ENCODE assay signal across 28 cellular contexts in genomic region chr12:94851396-94852025, GRCh38.
DNase-seq lines count a peak whose midpoint lies in the region; ATAC-seq, FAIRE-seq and TF ChIP-seq lines count a peak whose summit lies in the region.
"Had no signal": no experiment of that assay in that cellular context is flagged by ENCODE, and none has a peak within 500 bp of the region (broad histone marks: within the 10 kb centered on the region; RNA-seq: fewer than 3 reads in every experiment).

No MANE protein-coding gene starts in this region.

- peaks cover 57% of the 10 kb centered on the region for H3K79me2 ChIP-seq in OCI-LY3 (ENCODE audit: low read length)

- H3K27me3 ChIP-seq in OCI-LY3 (ENCODE audit: low read depth, low read length) = no peaks in the 10 kb centered on the region
- H3K27me3 ChIP-seq in endodermal cell (ENCODE audit: control insufficient read depth, insufficient read depth, low read length, poor library complexity, severe bottlenecking) = no peaks in the 10 kb centered on the region

- peaks cover 13% of the 10 kb centered on the region for H3K36me3 ChIP-seq in OCI-LY3 (replicated peaks; ENCODE audit: low read depth, low read length)
- H3K36me3 ChIP-seq in endodermal cell (ENCODE audit: control insufficient read depth, insufficient read depth, low read length) = no peaks in the 10 kb centered on the region
- H3K36me3 ChIP-seq: HAP-1, MG63 had no signal

- H3K27me3 Mint-ChIP-seq in stimulated activated naive B cell treated with anti-CD40 and anti-IgM and Interleukin-4, amounts not matched to agents 10 μg/mL and 1 μg/mL and 100 μg/mL, for 72 hours = peaks cover 12 to 13% of the 10 kb centered on the region in 2 donors
- H3K27me3 Mint-ChIP-seq in endodermal cell (ENCODE audit: insufficient read depth) = no peaks in the 10 kb centered on the region

- no peak for TF ChIP-seq CTCF in OCI-LY3 (IDR thresholded peaks at IDR 0.05; ENCODE audit: low read depth, low read length)
- TF ChIP-seq CTCF in RWPE1 (conservative IDR thresholded peaks at IDR 0.05; ENCODE audit: low read depth) = no peak
- no peak for TF ChIP-seq CTCF in endodermal cell (conservative IDR thresholded peaks at IDR 0.05)

- H3K9me3 ChIP-seq in OCI-LY3 (ENCODE audit: insufficient read depth, low read length) = no peaks in the 10 kb centered on the region
- H3K9me3 ChIP-seq in endodermal cell (ENCODE audit: control insufficient read depth, low read length) = no peaks in the 10 kb centered on the region
- H3K9me3 ChIP-seq: HAP-1, MG63 had no signal

- peaks cover 0 to 5% of the 10 kb centered on the region in 2 donors for H3K9me3 Mint-ChIP-seq in stimulated activated naive B cell treated with anti-CD40 and anti-IgM and Interleukin-4, amounts not matched to agents 10 μg/mL and 1 μg/mL and 100 μg/mL, for 72 hours
- H3K9me3 Mint-ChIP-seq in endodermal cell = no peaks in the 10 kb centered on the region

- no peak overlapping the region for H3K9ac ChIP-seq in OCI-LY3 (ENCODE audit: low read length)
- no peak overlapping the region for H3K9ac ChIP-seq in endodermal cell (ENCODE audit: extremely low read depth, low read length, poor library complexity, severe bottlenecking)
- H3K9ac ChIP-seq: GM23248 had no signal

- H3K27ac ChIP-seq in OCI-LY3 (ENCODE audit: low read length) (no peak overlapping the region), RWPE1 (no peak overlapping the region), endodermal cell (ENCODE audit: low read depth, low read length) (no peak overlapping the region)
- H3K27ac ChIP-seq: GM23248 had no signal

- H3K4me3 Mint-ChIP-seq in stimulated activated naive B cell treated with anti-CD40 and anti-IgM and Interleukin-4, amounts not matched to agents 10 μg/mL and 1 μg/mL and 100 μg/mL, for 72 hours = no peak overlapping the region
- H3K4me3 Mint-ChIP-seq in endodermal cell = no peak overlapping the region
- H3K4me3 Mint-ChIP-seq: CD4-positive, alpha-beta memory T cell had no signal

- FAIRE-seq in GM12892 (lab: Jason Lieb, UNC) = peak; percentile 46
- FAIRE-seq: A204.1, RCC 7860 had no signal

- peaks cover 14% of the 10 kb centered on the region for H4K20me1 ChIP-seq in OCI-LY3 (ENCODE audit: insufficient read depth, low read length)

- WGBS in endodermal cell (ENCODE audit: insufficient coverage in 1 of 2, insufficient read length in 1 of 2), 2 experiments = no CpG with 5 or more reads among the region's 2 CpGs

- H3K36me3 Mint-ChIP-seq in stimulated activated naive B cell treated with anti-CD40 and anti-IgM and Interleukin-4, amounts not matched to agents 10 μg/mL and 1 μg/mL and 100 μg/mL, for 72 hours = peaks cover 24 to 48% of the 10 kb centered on the region in 2 donors
- H3K36me3 Mint-ChIP-seq in endodermal cell (ENCODE audit: low read depth) = no peaks in the 10 kb centered on the region
- H3K36me3 Mint-ChIP-seq: CD4-positive, alpha-beta memory T cell had no signal

- H3K4me3 ChIP-seq in OCI-LY3 (ENCODE audit: low read length) (no peak overlapping the region), endodermal cell (ENCODE audit: low read length) (no peak overlapping the region)
- H3K4me3 ChIP-seq: GM23248, HAP-1, MG63 had no signal

- 0 out of 2 replicates have a peak overlapping the region, but pooled peaks have one; percentile 15 for H3K4me2 ChIP-seq in OCI-LY3 (ENCODE audit: low read length)

- POLR2A ChIA-PET in RWPE1 (lab: Yijun Ruan, JAX; ENCODE audit: low non-redundant PET) = interaction anchor here (0.7 kb wide), 1 partner anchor 458 kb away, joined by 3 read pairs; no protein-coding TSS in a partner anchor

- H2AFZ ChIP-seq in OCI-LY3 (ENCODE audit: low read depth, low read length) = no peak overlapping the region
- H2AFZ ChIP-seq: GM23248 had no signal

- H3K27ac Mint-ChIP-seq in stimulated activated naive B cell treated with anti-CD40 and anti-IgM and Interleukin-4, amounts not matched to agents 10 μg/mL and 1 μg/mL and 100 μg/mL, for 72 hours = no peak overlapping the region
- H3K27ac Mint-ChIP-seq in endodermal cell = no peak overlapping the region
- H3K27ac Mint-ChIP-seq: CD4-positive, alpha-beta memory T cell had no signal

- TF ChIP-seq POLR2A in GM12892 (IDR thresholded peaks at IDR 0.05; ENCODE audit: low read depth, low read length) = no peak

- no peak for DNase-seq in GM12892 (ENCODE audit: insufficient read length)
- DNase-seq in iris pigment epithelial cell (ENCODE audit: low read depth) = peak; percentile 30
- no peak for DNase-seq in stimulated activated naive B cell treated with anti-CD40 and anti-IgM and Interleukin-4, amounts not matched to agents 10 μg/mL and 1 μg/mL and 100 μg/mL, for 72 hours
- DNase-seq in RWPE1 (ENCODE audit: low spot score) = no peak
- no peak for DNase-seq in GOT3 (lab: John Stamatoyannopoulos, UW)
- DNase-seq in endodermal cell = no peak
- DNase-seq: AML-193; C1 segment of cervical spinal cord; CD4-positive, alpha-beta memory T cell; COR-L47; DMS79 treated with DMSO at 0.1 percent for 48 hours; GF-D8; GM23248; IMR-90; KG1; MG63; NCI-H1048; NCI-H1417 treated with DMSO at 0.1 percent for 48 hours; NCI-H1694 treated with DMSO at 0.1 percent for 48 hours; NCI-H2081; NCI-H226; NCI-H510A; NCI-H69 had no signal

- peak; percentile 42 to 66 for ATAC-seq in stimulated activated naive B cell treated with anti-CD40 and anti-IgM and Interleukin-4, amounts not matched to agents 10 μg/mL and 1 μg/mL and 100 μg/mL, for 72 hours (replicated peaks)
- ATAC-seq: SK-N-SH treated with all-trans-retinoic acid at 6 μM for 48 hours had no signal

- peaks cover 9% of the 10 kb centered on the region for H3K4me1 ChIP-seq in OCI-LY3 (ENCODE audit: low read length)
- no peaks in the 10 kb centered on the region for H3K4me1 ChIP-seq in endodermal cell (ENCODE audit: control insufficient read depth, insufficient read depth, low read length)
- H3K4me1 ChIP-seq: HAP-1 had no signal

- peaks cover 30 to 35% of the 10 kb centered on the region in 2 donors for H3K4me1 Mint-ChIP-seq in stimulated activated naive B cell treated with anti-CD40 and anti-IgM and Interleukin-4, amounts not matched to agents 10 μg/mL and 1 μg/mL and 100 μg/mL, for 72 hours
- no peaks in the 10 kb centered on the region for H3K4me1 Mint-ChIP-seq in endodermal cell

- CTCF ChIA-PET in RWPE1 (lab: Yijun Ruan, JAX) = no interaction called here
